15 cellular contexts compared by ENCODE assay signal in genomic region chr9:94983552-94983951, GRCh38.
DNase-seq lines count a peak whose midpoint lies in the region; ATAC-seq and TF ChIP-seq lines count a peak whose summit lies in the region.
"Had no signal": no experiment of that assay in that cellular context is flagged by ENCODE, and none has a peak within 500 bp of the region (broad histone marks: within the 10 kb centered on the region; RNA-seq: fewer than 3 reads in every experiment).

No MANE protein-coding gene starts in this region.

- no peaks in the 10 kb centered on the region for H3K27me3 ChIP-seq in liver (ENCODE audit: control insufficient read depth in 4 of 4, insufficient read depth in 4 of 4, low read length in 3 of 4)
- no peaks in the 10 kb centered on the region for H3K27me3 ChIP-seq in transverse colon
- H3K27me3 ChIP-seq: BE2C had no signal

- H3K27me3 Mint-ChIP-seq in nephron progenitor cell (ENCODE audit: low read depth, poor library complexity) = peaks cover 5% of the 10 kb centered on the region
- H3K27me3 Mint-ChIP-seq: CD4-positive, alpha-beta memory T cell had no signal

- no peak for TF ChIP-seq EP300 in transverse colon (IDR thresholded peaks at IDR 0.05; ENCODE audit: low read depth)

- H3K4me1 ChIP-seq in liver (ENCODE audit: control insufficient read depth in 4 of 4, insufficient read depth in 4 of 4, low read length in 3 of 4) = peaks cover 0 to 16% (median 11%) of the 10 kb centered on the region in 4 donors
- H3K4me1 ChIP-seq in transverse colon = no peaks in the 10 kb centered on the region
- H3K4me1 ChIP-seq: A549 had no signal

- DNase-seq in nephron progenitor cell (no peak), transverse colon (peak; percentile 26), medulla oblongata (ENCODE audit: extremely low spot score) (no peak)
- no peak for DNase-seq in NK-92 treated with Interleukin-12 subunit alpha and Interleukin-12 subunit beta, amount 100 ng/mL, for 24 hours (lab: John Stamatoyannopoulos, UW)
- DNase-seq: BE2C; CD4-positive, alpha-beta memory T cell; DMS79; GOT3; H9 had no signal

- peaks cover 6% of the 10 kb centered on the region for H3K9me3 Mint-ChIP-seq in nephron progenitor cell
- H3K9me3 Mint-ChIP-seq: CD4-positive, alpha-beta memory T cell; H9 had no signal

- peaks cover 19% of the 10 kb centered on the region for H3K36me3 Mint-ChIP-seq in nephron progenitor cell (ENCODE audit: low read depth)

- TF ChIP-seq CTCF in VCaP (conservative IDR thresholded peaks at IDR 0.05) (no peak), liver (IDR thresholded peaks at IDR 0.05; ENCODE audit: low read depth, low read length, missing input control) (no peak), nephron progenitor cell (IDR thresholded peaks at IDR 0.05) (no peak), transverse colon (IDR thresholded peaks at IDR 0.05) (no peak)

- 29% methylated on average over 6 of the region's 6 CpGs for WGBS in liver
- WGBS in transverse colon (ENCODE audit: low coverage in 1 of 2), 2 donors = 51 to 80% methylated on average over 6 of the region's 6 CpGs

- H3K9ac ChIP-seq in liver (ENCODE audit: low read depth in 1 of 2, low read length in 2 of 2) = no peak overlapping the region

- H3K36me3 ChIP-seq in liver (ENCODE audit: control insufficient read depth in 4 of 4, insufficient read depth in 3 of 4, low read depth in 1 of 4, low read length in 3 of 4) (no peaks in the 10 kb centered on the region), transverse colon (no peaks in the 10 kb centered on the region)

- no peak overlapping the region for H3K4me3 ChIP-seq in liver (ENCODE audit: low read depth in 1 of 3, low read length in 3 of 3)
- H3K4me3 ChIP-seq in transverse colon = no peak overlapping the region
- H3K4me3 ChIP-seq: A549, GM12878 had no signal

- peaks cover 64% of the 10 kb centered on the region for H3K4me1 Mint-ChIP-seq in nephron progenitor cell

- TF ChIP-seq POLR2A in transverse colon (IDR thresholded peaks at IDR 0.05) = no peak

- H3K27ac Mint-ChIP-seq in nephron progenitor cell = peak overlapping the region; percentile 23

- H3K27ac ChIP-seq in VCaP = peak overlapping the region; percentile 74
- peak overlapping the region; percentile 44 to 60 for H3K27ac ChIP-seq in liver (ENCODE audit: low read depth in 1 of 2, low read length in 2 of 2)
- no peak overlapping the region for H3K27ac ChIP-seq in transverse colon
- H3K27ac ChIP-seq: A549, C4-2B had no signal

- intact Hi-C loops in transverse colon (cut with DNase I; ENCODE audit: low total_unique reads) = no loop called here

- ATAC-seq in GM19397 (IDR thresholded peaks at IDR 0.05; ENCODE audit: unreplicated experiment) = no peak
- ATAC-seq: A549, GM12878 had no signal

- in situ Hi-C loops in transverse colon (cut with MboI; ENCODE audit: low pct_ligation_motif_present in 1 of 4, low pct_unique_long_range_greater_than_20kb in 1 of 4, low sequenced_read_pairs in 3 of 4) = no loop called here

- no peaks in the 10 kb centered on the region for H3K9me3 ChIP-seq in liver (ENCODE audit: control insufficient read depth in 4 of 4, low read length in 3 of 4)
- H3K9me3 ChIP-seq in transverse colon = no peaks in the 10 kb centered on the region
- H3K9me3 ChIP-seq: A549, BE2C had no signal

- TF ChIP-seq RAD21 in liver (IDR thresholded peaks at IDR 0.05) = peak; percentile 62 to 63

- H3K4me3 Mint-ChIP-seq in nephron progenitor cell = no peak overlapping the region
- H3K4me3 Mint-ChIP-seq: CD4-positive, alpha-beta memory T cell; H9 had no signal

TF ChIP-seq in liver, 16 proteins besides CTCF, POLR2A, EP300 and RAD21:
- peak; percentile 83 for TF ChIP-seq HNF4G (IDR thresholded peaks at IDR 0.05)
- TF ChIP-seq FOXA1 (IDR thresholded peaks at IDR 0.05) = peak; percentile 84
- peak; percentile 94 for TF ChIP-seq SP1 (IDR thresholded peaks at IDR 0.05)
- TF ChIP-seq RXRA (IDR thresholded peaks at IDR 0.05) = peak; percentile 85 to 96
- peak; percentile 91 to 97 for TF ChIP-seq HNF4A (conservative IDR thresholded peaks at IDR 0.05)
- TF ChIP-seq ZBTB33 (IDR thresholded peaks at IDR 0.05) = peak; percentile 82
- peak in 1 of 2 donors; percentile 63 for TF ChIP-seq GABPA (IDR thresholded peaks at IDR 0.05 in 1 of 2, conservative IDR thresholded peaks at IDR 0.05 in 1 of 2)
- peak; percentile 26 for TF ChIP-seq NR2F2 (IDR thresholded peaks at IDR 0.05)
- TF ChIP-seq FOXA2 (IDR thresholded peaks at IDR 0.05) = peak; percentile 79
- peak; percentile 84 to 94 for TF ChIP-seq EGR1 (IDR thresholded peaks at IDR 0.05; ENCODE audit: low read depth in 2 of 2)
- TF ChIP-seq TAF1 (conservative IDR thresholded peaks at IDR 0.05) = no peak
- TF ChIP-seq REST (IDR thresholded peaks at IDR 0.05) = peak; percentile 80
- peak; percentile 43 to 87 for TF ChIP-seq JUND (IDR thresholded peaks at IDR 0.05)
- TF ChIP-seq MAX (IDR thresholded peaks at IDR 0.05) = peak; percentile 93
- peak; percentile 85 for TF ChIP-seq YY1 (IDR thresholded peaks at IDR 0.05)
- peak; percentile 76 for TF ChIP-seq ATF3 (IDR thresholded peaks at IDR 0.05)

Comparison
In these comparisons a context has a peak if more than half of its experiments do, and no peak if none do; other contexts are left out.
1. H3K27ac ChIP-seq: peak in VCaP (single experiment) and liver (2 of 2); none in transverse colon (0 of 4).